In the genomic region with DNA sequence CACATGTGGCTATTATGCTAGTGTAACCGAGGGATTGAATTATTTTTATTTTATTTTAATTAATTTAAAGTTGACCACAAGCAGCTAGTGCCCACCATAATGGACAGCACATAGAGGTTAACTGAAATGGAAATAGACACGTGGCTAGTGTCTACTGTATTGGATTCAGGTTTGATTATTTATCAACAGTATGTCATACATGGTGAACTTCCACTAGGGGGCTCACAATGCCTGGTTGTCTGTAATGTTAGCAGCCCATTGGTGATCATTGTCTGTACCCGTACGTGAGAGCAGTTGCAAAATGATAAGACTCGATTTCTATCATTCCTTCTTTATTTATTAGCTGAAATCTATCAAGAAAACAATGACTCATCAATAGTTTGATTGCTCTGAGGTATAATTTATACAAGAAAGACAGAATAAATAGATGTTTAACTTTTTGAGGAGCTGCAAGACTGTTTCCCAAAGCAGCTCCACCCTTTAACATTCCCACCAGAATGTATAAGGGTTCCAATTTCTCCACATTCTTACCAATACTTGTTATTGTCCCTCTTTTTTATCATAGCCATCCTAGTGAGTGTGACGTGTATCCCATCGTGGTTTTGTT, we compare ENCODE assay signal across 9 cellular contexts.
A peak's percentile ranks its signal among the peaks of the same experiment; 100 is the strongest.
DNase-seq lines count a peak whose midpoint lies in the region; ATAC-seq and TF ChIP-seq lines count a peak whose summit lies in the region.
"Had no signal": no experiment of that assay in that cellular context is flagged by ENCODE, and none has a peak within 500 bp of the region (broad histone marks: within the 10 kb centered on the region; RNA-seq: fewer than 3 reads in every experiment).

No MANE protein-coding gene starts in this region.

- no peaks in the 10 kb centered on the region for H3K4me1 Mint-ChIP-seq in nephron

- peak; percentile 86 for DNase-seq in DMS 273 (lab: John Stamatoyannopoulos, UW; ENCODE audit: unreplicated experiment)
- DNase-seq in NCI-H748 (lab: John Stamatoyannopoulos, UW; ENCODE audit: unreplicated experiment) = peak; percentile 78
- DNase-seq in activated CD4-positive, alpha-beta T cell treated with anti-CD3 and anti-CD28 coated beads, Interleukin-2, amount 50 U/mL, for 48 hours = peak; percentile 18 to 40
- peak; percentile 66 for DNase-seq in fibroblast of gingiva (ENCODE audit: low read depth)
- peak in 1 of 2 donors; percentile 18 for DNase-seq in uterus

- no peak overlapping the region for H3K27ac Mint-ChIP-seq in nephron
- H3K27ac Mint-ChIP-seq: dendritic cell treated with granulocyte-macrophage colony-stimulating factor and Interleukin-4, amounts not matched to agents 40 ng/mL and 50 ng/mL, for 4 days had no signal

- intact Hi-C loops in uterus (cut with DNase I; ENCODE audit: low total_unique reads) = no loop called here

- no peaks in the 10 kb centered on the region for H3K4me1 ChIP-seq in uterus

- no peaks in the 10 kb centered on the region for H3K36me3 ChIP-seq in uterus

- no peaks in the 10 kb centered on the region for H3K9me3 Mint-ChIP-seq in nephron
- H3K9me3 Mint-ChIP-seq: dendritic cell treated with granulocyte-macrophage colony-stimulating factor and Interleukin-4, amounts not matched to agents 40 ng/mL and 50 ng/mL, for 4 days had no signal

- no peak overlapping the region for H3K4me3 ChIP-seq in uterus

- no peaks in the 10 kb centered on the region for H3K9me3 ChIP-seq in uterus

- ATAC-seq in GM19395 (IDR thresholded peaks at IDR 0.05; ENCODE audit: unreplicated experiment) (peak; percentile 93), HG03469 (IDR thresholded peaks at IDR 0.05; ENCODE audit: unreplicated experiment) (peak; percentile 81)

- no peaks in the 10 kb centered on the region for H3K36me3 Mint-ChIP-seq in nephron (ENCODE audit: low read depth)

- no peak for TF ChIP-seq POLR2A in uterus (IDR thresholded peaks at IDR 0.05)

- H3K27me3 Mint-ChIP-seq in nephron (ENCODE audit: low read depth) = peaks cover 14% of the 10 kb centered on the region

- TF ChIP-seq CTCF in nephron (IDR thresholded peaks at IDR 0.05; ENCODE audit: unreplicated experiment in 3 of 3) (peak; percentile 75 to 79 (median 77)), uterus (IDR thresholded peaks at IDR 0.05) (peak; percentile 43 to 60 (median 56))

- no peak overlapping the region for H3K4me3 Mint-ChIP-seq in nephron
- H3K4me3 Mint-ChIP-seq: dendritic cell treated with granulocyte-macrophage colony-stimulating factor and Interleukin-4, amounts not matched to agents 40 ng/mL and 50 ng/mL, for 4 days had no signal

- no peak overlapping the region for H3K27ac ChIP-seq in uterus

- H3K27me3 ChIP-seq in uterus = no peaks in the 10 kb centered on the region
